40 cellular contexts compared by ENCODE assay signal in genomic region chr2:110702514-110702913, GRCh38. TPM values are rescaled to one million over a fixed set of nuclear protein-coding genes. Genes with fewer than 3 reads are reported as not detected.
"Had no signal": no experiment of that assay in that cellular context is flagged by ENCODE, and none has a peak within 500 bp of the region (broad histone marks: within the 10 kb centered on the region; RNA-seq: fewer than 3 reads in every experiment).

No MANE protein-coding gene starts in this region.

- DNase-seq: activated CD4-positive, alpha-beta memory T cell treated with anti-CD3 and anti-CD28 coated beads, Interleukin-2, amount 10 ng/mL, durations not matched to agents 7 days and 5 days; activated CD4-positive, alpha-beta T cell treated with anti-CD3 and anti-CD28 coated beads for 1 hour; activated CD4-positive, alpha-beta T cell treated with anti-CD3 and anti-CD28 coated beads for 36 hours; activated CD4-positive, alpha-beta T cell treated with anti-CD3 and anti-CD28 coated beads for 48 hours; activated CD4-positive, alpha-beta T cell treated with anti-CD3 and anti-CD28 coated beads, Interleukin-2, amount 10 ng/mL, durations not matched to agents 7 days and 5 days; activated CD4-positive, alpha-beta T cell treated with anti-CD3 and anti-CD28 coated beads, Interleukin-2, amount 50 U/mL, for 48 hours; activated CD4-positive, CD25-positive, alpha-beta regulatory T cell; activated CD8-positive, alpha-beta memory T cell treated with anti-CD3 and anti-CD28 coated beads for 24 hours; activated CD8-positive, alpha-beta memory T cell treated with anti-CD3 and anti-CD28 coated beads, Interleukin-2, amount 10 ng/mL, durations not matched to agents 7 days and 5 days; activated CD8-positive, alpha-beta memory T cell treated with anti-CD3 and anti-CD28 coated beads, Interleukin-2, amount 50 U/mL, for 48 hours; activated CD8-positive, alpha-beta T cell treated with anti-CD3 and anti-CD28 coated beads, Interleukin-2, amount 10 ng/mL, durations not matched to agents 7 days and 5 days; activated effector memory CD4-positive, alpha-beta T cell treated with Interleukin-2 at 50 U/mL for 16 hours; activated gamma-delta T cell; activated naive CD4-positive, alpha-beta T cell treated with anti-CD3 and anti-CD28 coated beads, Interleukin-2, amount 10 ng/mL, durations not matched to agents 7 days and 5 days; activated naive CD4-positive, alpha-beta T cell treated with Interleukin-2 at 50 U/mL for 16 hours; activated naive CD8-positive, alpha-beta T cell treated with anti-CD3 and anti-CD28 coated beads, Interleukin-2, amount 10 ng/mL, durations not matched to agents 7 days and 5 days; activated naive CD8-positive, alpha-beta T cell treated with anti-CD3 and anti-CD28 coated beads, Interleukin-2, amount 50 U/mL, for 24 hours; activated T-cell treated with anti-CD3 and anti-CD28 coated beads, Interleukin-2, amount 50 U/mL, for 24 hours; activated T-cell treated with anti-CD3 and anti-CD28 coated beads, Interleukin-2, amount 50 U/mL, for 48 hours; amygdala; anterior cingulate cortex; caudate nucleus; cerebellar nuclear complex; T-helper 2 cell; T-helper 9 cell; WERI-Rb-1 had no signal

- H3K9me3 Mint-ChIP-seq: activated CD4-positive, alpha-beta memory T cell treated with anti-CD3 and anti-CD28 coated beads, Interleukin-2, amount 10 ng/mL, durations not matched to agents 7 days and 5 days; activated CD4-positive, alpha-beta T cell treated with anti-CD3 and anti-CD28 coated beads, Interleukin-2, amount 10 ng/mL, durations not matched to agents 7 days and 5 days; activated naive CD4-positive, alpha-beta T cell treated with anti-CD3 and anti-CD28 coated beads, Interleukin-2, amount 10 ng/mL, durations not matched to agents 7 days and 5 days; activated naive CD4-positive, alpha-beta T cell treated with anti-CD3 and anti-CD28 coated beads, Interleukin-2, amount 50 U/mL, for 24 hours; activated naive CD8-positive, alpha-beta T cell treated with anti-CD3 and anti-CD28 coated beads, Interleukin-2, amount 10 ng/mL, durations not matched to agents 7 days and 5 days; activated naive CD8-positive, alpha-beta T cell treated with anti-CD3 and anti-CD28 coated beads, Interleukin-2, amount 50 U/mL, for 24 hours; activated T-cell treated with anti-CD3 and anti-CD28 coated beads, Interleukin-2, amount 50 U/mL, for 24 hours; activated T-helper 2 cell treated with anti-CD3 and anti-CD28 coated beads, Interferon-gamma antibody, Interleukin-2, Interleukin-4, amounts not matched to agents 10 μg/mL and 5 μg/mL and 100 μg/mL, durations not matched to agents 14 hours and 24 hours and 36 hours; brain; central memory CD8-positive, alpha-beta T cell; T-helper 1 cell treated with Interleukin-12 subunit alpha and Interleukin-12 subunit beta and Interleukin-4 antibody, amounts not matched to agents 30 μg/mL and 1 μg/mL, for 36 hours; T-helper 2 cell treated with Interferon-gamma antibody and Interleukin-4, amounts not matched to agents 5 μg/mL and 100 μg/mL, for 36 hours had no signal

- H3K27ac Mint-ChIP-seq: activated CD4-positive, alpha-beta memory T cell treated with anti-CD3 and anti-CD28 coated beads, Interleukin-2, amount 10 ng/mL, durations not matched to agents 7 days and 5 days; activated CD4-positive, alpha-beta T cell treated with anti-CD3 and anti-CD28 coated beads for 36 hours; activated CD4-positive, alpha-beta T cell treated with anti-CD3 and anti-CD28 coated beads, Interleukin-2, amount 10 ng/mL, durations not matched to agents 7 days and 5 days; activated CD8-positive, alpha-beta memory T cell treated with anti-CD3 and anti-CD28 coated beads, Interleukin-2, amount 10 ng/mL, durations not matched to agents 7 days and 5 days; activated CD8-positive, alpha-beta T cell treated with anti-CD3 and anti-CD28 coated beads, Interleukin-2, amount 10 ng/mL, durations not matched to agents 7 days and 5 days; activated naive CD4-positive, alpha-beta T cell treated with anti-CD3 and anti-CD28 coated beads, Interleukin-2, amount 10 ng/mL, durations not matched to agents 7 days and 5 days; activated naive CD4-positive, alpha-beta T cell treated with anti-CD3 and anti-CD28 coated beads, Interleukin-2, amount 50 U/mL, for 24 hours; activated naive CD8-positive, alpha-beta T cell; activated naive CD8-positive, alpha-beta T cell treated with anti-CD3 and anti-CD28 coated beads, Interleukin-2, amount 10 ng/mL, durations not matched to agents 7 days and 5 days; activated naive CD8-positive, alpha-beta T cell treated with anti-CD3 and anti-CD28 coated beads, Interleukin-2, amount 50 U/mL, for 24 hours; activated T-cell treated with anti-CD3 and anti-CD28 coated beads, Interleukin-2, amount 50 U/mL, for 24 hours; activated T-helper 2 cell treated with anti-CD3 and anti-CD28 coated beads, Interferon-gamma antibody, Interleukin-2, Interleukin-4, amounts not matched to agents 10 μg/mL and 5 μg/mL and 100 μg/mL, durations not matched to agents 14 hours and 24 hours and 36 hours; T-helper 1 cell treated with Interleukin-12 subunit alpha and Interleukin-12 subunit beta and Interleukin-4 antibody, amounts not matched to agents 30 μg/mL and 1 μg/mL, for 36 hours; T-helper 2 cell treated with Interferon-gamma antibody and Interleukin-4, amounts not matched to agents 5 μg/mL and 100 μg/mL, for 36 hours; WTC11 had no signal

- H3K27ac ChIP-seq: ascending aorta, cardiac muscle cell, WERI-Rb-1 had no signal

- H3K36me3 ChIP-seq: ascending aorta, cardiac muscle cell, WERI-Rb-1 had no signal

- H3K4me1 ChIP-seq: ascending aorta had no signal

- ATAC-seq: activated CD4-positive, alpha-beta T cell treated with anti-CD3 and anti-CD28 coated beads for 36 hours; activated CD4-positive, CD25-positive, alpha-beta regulatory T cell treated with anti-CD3 and anti-CD28 coated beads, Interleukin-2, amount 50 U/mL, for 24 hours; activated CD8-positive, alpha-beta memory T cell treated with anti-CD3 and anti-CD28 coated beads, Interleukin-2, amount 10 ng/mL, durations not matched to agents 7 days and 5 days; activated CD8-positive, alpha-beta T cell treated with anti-CD3 and anti-CD28 coated beads, Interleukin-2, amount 10 ng/mL, durations not matched to agents 7 days and 5 days; activated naive CD8-positive, alpha-beta T cell treated with anti-CD3 and anti-CD28 coated beads, Interleukin-2, amount 50 U/mL, for 24 hours; WTC11 had no signal

- H3K9me3 ChIP-seq: ascending aorta had no signal

- H3K4me3 ChIP-seq: ascending aorta, cardiac muscle cell had no signal

- H3K4me1 Mint-ChIP-seq: activated CD4-positive, alpha-beta memory T cell treated with anti-CD3 and anti-CD28 coated beads, Interleukin-2, amount 10 ng/mL, durations not matched to agents 7 days and 5 days; activated CD4-positive, alpha-beta T cell treated with anti-CD3 and anti-CD28 coated beads for 36 hours; activated CD4-positive, alpha-beta T cell treated with anti-CD3 and anti-CD28 coated beads, Interleukin-2, amount 10 ng/mL, durations not matched to agents 7 days and 5 days; activated CD8-positive, alpha-beta memory T cell treated with anti-CD3 and anti-CD28 coated beads, Interleukin-2, amount 10 ng/mL, durations not matched to agents 7 days and 5 days; activated naive CD4-positive, alpha-beta T cell treated with anti-CD3 and anti-CD28 coated beads, Interleukin-2, amount 10 ng/mL, durations not matched to agents 7 days and 5 days; activated naive CD4-positive, alpha-beta T cell treated with anti-CD3 and anti-CD28 coated beads, Interleukin-2, amount 50 U/mL, for 24 hours; activated naive CD8-positive, alpha-beta T cell treated with anti-CD3 and anti-CD28 coated beads, Interleukin-2, amount 10 ng/mL, durations not matched to agents 7 days and 5 days; activated naive CD8-positive, alpha-beta T cell treated with anti-CD3 and anti-CD28 coated beads, Interleukin-2, amount 50 U/mL, for 24 hours; central memory CD8-positive, alpha-beta T cell had no signal

- H3K4me3 Mint-ChIP-seq: activated CD4-positive, alpha-beta memory T cell treated with anti-CD3 and anti-CD28 coated beads, Interleukin-2, amount 10 ng/mL, durations not matched to agents 7 days and 5 days; activated CD4-positive, alpha-beta T cell treated with anti-CD3 and anti-CD28 coated beads for 36 hours; activated CD4-positive, alpha-beta T cell treated with anti-CD3 and anti-CD28 coated beads, Interleukin-2, amount 10 ng/mL, durations not matched to agents 7 days and 5 days; activated CD8-positive, alpha-beta memory T cell treated with anti-CD3 and anti-CD28 coated beads, Interleukin-2, amount 10 ng/mL, durations not matched to agents 7 days and 5 days; activated CD8-positive, alpha-beta T cell treated with anti-CD3 and anti-CD28 coated beads, Interleukin-2, amount 10 ng/mL, durations not matched to agents 7 days and 5 days; activated naive CD4-positive, alpha-beta T cell treated with anti-CD3 and anti-CD28 coated beads, Interleukin-2, amount 10 ng/mL, durations not matched to agents 7 days and 5 days; activated naive CD4-positive, alpha-beta T cell treated with anti-CD3 and anti-CD28 coated beads, Interleukin-2, amount 50 U/mL, for 24 hours; activated naive CD8-positive, alpha-beta T cell; activated naive CD8-positive, alpha-beta T cell treated with anti-CD3 and anti-CD28 coated beads, Interleukin-2, amount 10 ng/mL, durations not matched to agents 7 days and 5 days; activated naive CD8-positive, alpha-beta T cell treated with anti-CD3 and anti-CD28 coated beads, Interleukin-2, amount 50 U/mL, for 24 hours; activated T-cell treated with anti-CD3 and anti-CD28 coated beads, Interleukin-2, amount 50 U/mL, for 24 hours; central memory CD8-positive, alpha-beta T cell; T-helper 1 cell treated with Interleukin-12 subunit alpha and Interleukin-12 subunit beta and Interleukin-4 antibody, amounts not matched to agents 30 μg/mL and 1 μg/mL, for 36 hours; T-helper 2 cell treated with Interferon-gamma antibody and Interleukin-4, amounts not matched to agents 5 μg/mL and 100 μg/mL, for 36 hours; WTC11 had no signal

- H3K27me3 ChIP-seq: ascending aorta, cardiac muscle cell had no signal

- FAIRE-seq: bronchial epithelial cell, TTC549 had no signal

- H3K36me3 Mint-ChIP-seq: activated CD8-positive, alpha-beta memory T cell treated with anti-CD3 and anti-CD28 coated beads, Interleukin-2, amount 10 ng/mL, durations not matched to agents 7 days and 5 days; activated naive CD4-positive, alpha-beta T cell treated with anti-CD3 and anti-CD28 coated beads, Interleukin-2, amount 10 ng/mL, durations not matched to agents 7 days and 5 days; activated naive CD4-positive, alpha-beta T cell treated with anti-CD3 and anti-CD28 coated beads, Interleukin-2, amount 50 U/mL, for 24 hours; activated naive CD8-positive, alpha-beta T cell; activated naive CD8-positive, alpha-beta T cell treated with anti-CD3 and anti-CD28 coated beads, Interleukin-2, amount 10 ng/mL, durations not matched to agents 7 days and 5 days; brain; WTC11 had no signal

RNA-seq across cellular contexts. Expression of gene BUB1, which starts 24.7 kb away (rescaled TPM):
- total RNA-seq: ascending aorta had no signal

RNA-seq across cellular contexts. Expression of gene ACOXL, which starts 29.9 kb away (rescaled TPM):
- total RNA-seq: activated CD8-positive, alpha-beta T cell treated with anti-CD3 and anti-CD28 coated beads, Interleukin-2, amount 10 ng/mL, durations not matched to agents 7 days and 5 days; activated naive CD8-positive, alpha-beta T cell treated with anti-CD3 and anti-CD28 coated beads, Interleukin-2, amount 10 ng/mL, durations not matched to agents 7 days and 5 days; ascending aorta; bronchial epithelial cell; chondrocyte had no signal
